Comparison of ENCODE assay signal across 8 cellular contexts in genomic region chr5:41869739-41870620, GRCh38. TPM values are rescaled to one million over a fixed set of nuclear protein-coding genes. Genes with fewer than 3 reads are reported as not detected.
DNase-seq lines count a peak whose midpoint lies in the region; ATAC-seq and TF ChIP-seq lines count a peak whose summit lies in the region.

TSS of gene OXCT1 (minus strand) at chr5:41870425. CDS start at chr5:41870358, 67 bp downstream.

- ATAC-seq in GM21619 (IDR thresholded peaks at IDR 0.05; ENCODE audit: unreplicated experiment), result peak; percentile 90
- ATAC-seq in naive B cell (ENCODE audit: low read depth in 2 of 2), result peak; percentile 92 to 94
- peak; percentile 98 for ATAC-seq in stimulated activated memory B cell treated with anti-CD40 and anti-IgM and Interleukin-4, amounts not matched to agents 10 μg/mL and 1 μg/mL and 100 μg/mL, for 72 hours

- no peaks in the 10 kb centered on the region for H3K9me3 Mint-ChIP-seq in naive B cell
- no peaks in the 10 kb centered on the region for H3K9me3 Mint-ChIP-seq in stimulated activated memory B cell treated with anti-CD40 and anti-IgM and Interleukin-4, amounts not matched to agents 10 μg/mL and 1 μg/mL and 100 μg/mL, for 72 hours

- peak within 1 kb of the TSS; percentile 87 to 96 (median 92) for H3K4me3 Mint-ChIP-seq in naive B cell
- H3K4me3 Mint-ChIP-seq in stimulated activated memory B cell treated with anti-CD40 and anti-IgM and Interleukin-4, amounts not matched to agents 10 μg/mL and 1 μg/mL and 100 μg/mL, for 72 hours, result peak within 1 kb of the TSS; percentile 89

- H3K27me3 Mint-ChIP-seq in naive B cell, result no peaks in the 10 kb centered on the region
- H3K27me3 Mint-ChIP-seq in stimulated activated memory B cell treated with anti-CD40 and anti-IgM and Interleukin-4, amounts not matched to agents 10 μg/mL and 1 μg/mL and 100 μg/mL, for 72 hours, result no peaks in the 10 kb centered on the region

- no peaks in the 10 kb centered on the region for H3K36me3 Mint-ChIP-seq in naive B cell
- H3K36me3 Mint-ChIP-seq in stimulated activated memory B cell treated with anti-CD40 and anti-IgM and Interleukin-4, amounts not matched to agents 10 μg/mL and 1 μg/mL and 100 μg/mL, for 72 hours, result no peaks in the 10 kb centered on the region

- peaks cover 32 to 48% (median 37%) of the 10 kb centered on the region in 3 donors for H3K4me1 Mint-ChIP-seq in naive B cell
- peaks cover 54% of the 10 kb centered on the region for H3K4me1 Mint-ChIP-seq in stimulated activated memory B cell treated with anti-CD40 and anti-IgM and Interleukin-4, amounts not matched to agents 10 μg/mL and 1 μg/mL and 100 μg/mL, for 72 hours

- DNase-seq in DMS53 (lab: John Stamatoyannopoulos, UW) (peak; percentile 91), fibroblast of gingiva (ENCODE audit: low read depth) (peak; percentile 79), naive B cell (peak; percentile 92)
- peak; percentile 93 to 94 for DNase-seq in activated T-cell treated with anti-CD3 and anti-CD28 coated beads, Interleukin-2, amount 50 U/mL, for 48 hours

- no peak for TF ChIP-seq EP300 in Ishikawa (IDR thresholded peaks at IDR 0.05; ENCODE audit: borderline replicate concordance)

- H3K27ac Mint-ChIP-seq in naive B cell, result peak within 1 kb of the TSS; percentile 89 to 98 (median 96)
- peak within 1 kb of the TSS; percentile 90 for H3K27ac Mint-ChIP-seq in stimulated activated memory B cell treated with anti-CD40 and anti-IgM and Interleukin-4, amounts not matched to agents 10 μg/mL and 1 μg/mL and 100 μg/mL, for 72 hours

- no peak for TF ChIP-seq RAD21 in Ishikawa (IDR thresholded peaks at IDR 0.05; ENCODE audit: low read depth)

TF ChIP-seq in Ishikawa, 13 proteins besides CTCF, POLR2A, EP300 and RAD21:
- TF ChIP-seq EGR1 (IDR thresholded peaks at IDR 0.05), result no peak
- TF ChIP-seq YY1 (IDR thresholded peaks at IDR 0.05; ENCODE audit: low read depth), result peak; percentile 81; the same call in 1 of the 2 replicates
- TF ChIP-seq TEAD4 (IDR thresholded peaks at IDR 0.05), result no peak
- TF ChIP-seq TCF12 (IDR thresholded peaks at IDR 0.05; ENCODE audit: low read depth), result 0 out of 2 replicates have a peak, but pooled peaks have one; percentile 15
- TF ChIP-seq MAX (IDR thresholded peaks at IDR 0.05), result peak; percentile 90
- no peak for TF ChIP-seq CEBPB (IDR thresholded peaks at IDR 0.05)
- 0 out of 2 replicates have a peak, but pooled peaks have one; percentile 21 for TF ChIP-seq FOXM1 (IDR thresholded peaks at IDR 0.05; ENCODE audit: borderline replicate concordance, low read depth)
- TF ChIP-seq CREB1 (IDR thresholded peaks at IDR 0.05; ENCODE audit: low read depth), result peak; percentile 6; the same call in 1 of the 2 replicates
- peak; percentile 57; the same call in 1 of the 2 replicates for TF ChIP-seq TAF1 (IDR thresholded peaks at IDR 0.05; ENCODE audit: low read depth)
- peak; percentile 40; the same call in 1 of the 2 replicates for TF ChIP-seq NFIC (IDR thresholded peaks at IDR 0.05)

TF ChIP-seq in PFSK-1, 5 proteins besides CTCF, POLR2A, EP300 and RAD21:
- TF ChIP-seq REST (IDR thresholded peaks at IDR 0.05; ENCODE audit: insufficient read depth in 1 of 2, low read depth in 2 of 2, low read length in 2 of 2) (no peak), POLR2AphosphoS5 (IDR thresholded peaks at IDR 0.05; ENCODE audit: low read depth, low read length) (0 out of 2 replicates have a peak, but pooled peaks have one; percentile 25), FOXP2 (optimal IDR thresholded peaks at IDR 0.05; ENCODE audit: borderline replicate concordance, extremely low read depth, extremely low read length, insufficient read depth) (no peak)
TF ChIP-seq in PFSK-1: peak in this region for 1.

RNA-seq across cellular contexts. Expression of gene OXCT1, which starts in this region (rescaled TPM):
- polyA plus RNA-seq in PFSK-1 (2012; ENCODE audit: insufficient read length, low read depth), result 11.3 TPM
- 10 to 100 TPM; 25.8 to 28.6 (median 26.5) TPM for polyA plus RNA-seq in naive B cell (ENCODE audit: low read depth in 6 of 6)

Comparison
In these comparisons a context has a peak if more than half of its experiments do, and no peak if none do; other contexts are left out.
1. Peak in every context shown above with its lines: DNase-seq and ATAC-seq.